ENCODE assay signal across 7 cellular contexts in the genomic region with DNA sequence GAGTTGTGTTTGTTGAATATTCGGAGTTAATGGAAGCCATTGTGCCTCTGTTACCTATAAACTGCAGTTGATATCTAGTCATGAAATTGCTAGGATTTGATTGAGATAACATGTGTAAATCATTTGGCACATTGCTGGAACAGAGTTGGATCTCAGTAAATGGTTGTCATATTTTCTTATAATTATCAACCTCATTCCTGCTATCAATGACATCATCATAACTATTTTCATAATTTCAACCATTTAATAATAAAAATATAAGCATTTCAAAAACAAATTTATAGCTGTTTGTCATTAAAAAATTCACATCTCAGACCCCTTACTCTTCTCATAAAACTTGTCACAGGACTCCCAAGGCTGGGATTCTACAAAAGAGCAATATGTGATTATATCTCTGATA.
"Had no signal": no experiment of that assay in that cellular context is flagged by ENCODE, and none has a peak within 500 bp of the region (broad histone marks: within the 10 kb centered on the region; RNA-seq: fewer than 3 reads in every experiment).

No MANE protein-coding gene starts in this region.

- DNase-seq: H9, HCEC 1CT, KG1 had no signal

- H3K4me3 ChIP-seq: GM23338 had no signal

- ATAC-seq: GM23338 had no signal

- H3K4me2 ChIP-seq: GM23338 had no signal

- FAIRE-seq: H1, H54, HTR-8/SVneo had no signal

- H2AFZ ChIP-seq: GM23338 had no signal
